In the genomic region with DNA sequence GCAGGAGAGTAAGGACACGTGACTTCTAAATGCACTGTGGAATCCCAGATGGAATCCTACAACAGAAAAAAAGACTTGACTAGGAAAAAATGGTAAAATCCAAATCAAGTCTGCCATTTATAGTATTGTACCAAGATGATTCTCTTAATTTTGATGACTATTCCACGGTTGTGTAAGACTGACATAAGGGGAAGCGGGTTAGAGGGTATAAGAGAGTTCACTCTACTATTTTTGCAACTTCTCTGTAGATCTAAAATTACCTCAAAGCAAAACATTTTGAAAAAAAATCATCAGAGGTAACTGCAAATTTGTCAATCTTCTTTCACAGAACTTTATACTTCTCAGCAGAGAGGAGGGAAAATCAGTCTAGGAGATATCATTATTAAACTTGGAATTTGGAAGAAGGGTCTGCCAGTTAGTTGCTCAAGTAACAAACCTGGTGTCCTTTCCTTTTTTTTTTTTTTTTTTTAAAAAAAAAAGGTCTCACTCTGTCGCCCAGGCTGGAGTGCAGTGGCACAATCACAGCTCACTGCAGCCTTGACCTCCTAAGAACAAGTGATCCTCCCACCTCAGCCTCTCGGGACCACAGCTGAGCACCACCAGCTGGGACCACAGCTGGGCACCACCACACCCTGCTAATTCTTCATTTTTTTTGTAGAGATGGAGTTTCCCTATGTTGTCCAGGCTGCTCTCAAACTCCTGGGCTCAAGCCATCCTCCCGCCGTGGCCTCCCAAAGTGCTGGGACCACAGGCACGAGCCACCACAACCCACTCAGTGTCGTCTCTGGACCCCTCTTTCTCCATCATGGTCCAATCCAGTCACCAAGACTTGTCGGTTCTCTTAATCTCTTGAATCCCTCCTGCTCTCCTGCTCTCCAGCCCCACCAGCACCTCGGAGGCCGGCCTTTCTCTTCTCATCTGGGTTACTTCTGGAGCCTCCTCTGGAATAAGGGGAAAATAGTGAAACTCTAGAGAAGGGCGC, we compare ENCODE assay signal across 2 cellular contexts.
TF ChIP-seq lines count a peak whose summit lies in the region.

No MANE protein-coding gene starts in this region.

TF ChIP-seq in A549, 52 proteins besides CTCF, POLR2A, EP300 and RAD21:
- TF ChIP-seq HES2 (IDR thresholded peaks at IDR 0.05) (no peak), FOSL2 (IDR thresholded peaks at IDR 0.05) (no peak), FOSL2 (CRISPR knock-in tag; IDR thresholded peaks at IDR 0.05) (no peak), ZC3H11A (IDR thresholded peaks at IDR 0.05) (no peak), JUN (IDR thresholded peaks at IDR 0.05) (no peak), PBX3 (IDR thresholded peaks at IDR 0.05) (no peak), NPAS2 (CRISPR knock-in tag; IDR thresholded peaks at IDR 0.05; ENCODE audit: borderline replicate concordance) (no peak), HOXB5 (CRISPR knock-in tag; IDR thresholded peaks at IDR 0.05) (no peak)
- TF ChIP-seq, protein P1, sequence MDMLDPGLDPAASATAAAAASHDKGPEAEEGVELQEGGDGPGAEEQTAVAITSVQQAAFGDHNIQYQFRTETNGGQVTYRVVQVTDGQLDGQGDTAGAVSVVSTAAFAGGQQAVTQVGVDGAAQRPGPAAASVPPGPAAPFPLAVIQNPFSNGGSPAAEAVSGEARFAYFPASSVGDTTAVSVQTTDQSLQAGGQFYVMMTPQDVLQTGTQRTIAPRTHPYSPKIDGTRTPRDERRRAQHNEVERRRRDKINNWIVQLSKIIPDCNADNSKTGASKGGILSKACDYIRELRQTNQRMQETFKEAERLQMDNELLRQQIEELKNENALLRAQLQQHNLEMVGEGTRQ (IDR thresholded peaks at IDR 0.05) = no peak

TF ChIP-seq in HepG2, 621 proteins besides CTCF, POLR2A, EP300 and RAD21:
- peak; percentile 77 for TF ChIP-seq ZBTB26 (CRISPR knock-in tag; IDR thresholded peaks at IDR 0.05; ENCODE audit: borderline replicate concordance)
- TF ChIP-seq, protein P2, sequence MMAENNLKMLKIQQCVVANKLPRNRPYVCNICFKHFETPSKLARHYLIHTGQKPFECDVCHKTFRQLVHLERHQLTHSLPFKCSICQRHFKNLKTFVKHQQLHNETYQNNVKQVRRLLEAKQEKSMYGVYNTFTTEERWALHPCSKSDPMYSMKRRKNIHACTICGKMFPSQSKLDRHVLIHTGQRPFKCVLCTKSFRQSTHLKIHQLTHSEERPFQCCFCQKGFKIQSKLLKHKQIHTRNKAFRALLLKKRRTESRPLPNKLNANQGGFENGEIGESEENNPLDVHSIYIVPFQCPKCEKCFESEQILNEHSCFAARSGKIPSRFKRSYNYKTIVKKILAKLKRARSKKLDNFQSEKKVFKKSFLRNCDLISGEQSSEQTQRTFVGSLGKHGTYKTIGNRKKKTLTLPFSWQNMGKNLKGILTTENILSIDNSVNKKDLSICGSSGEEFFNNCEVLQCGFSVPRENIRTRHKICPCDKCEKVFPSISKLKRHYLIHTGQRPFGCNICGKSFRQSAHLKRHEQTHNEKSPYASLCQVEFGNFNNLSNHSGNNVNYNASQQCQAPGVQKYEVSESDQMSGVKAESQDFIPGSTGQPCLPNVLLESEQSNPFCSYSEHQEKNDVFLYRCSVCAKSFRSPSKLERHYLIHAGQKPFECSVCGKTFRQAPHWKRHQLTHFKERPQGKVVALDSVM (CRISPR knock-in tag; IDR thresholded peaks at IDR 0.05) = peak; percentile 49; the same call in 1 of the 2 replicates
- TF ChIP-seq SMAD1 (CRISPR knock-in tag; IDR thresholded peaks at IDR 0.05; ENCODE audit: borderline replicate concordance, low read depth) = no peak
